1 cellular context compared by ENCODE assay signal in the genomic region with DNA sequence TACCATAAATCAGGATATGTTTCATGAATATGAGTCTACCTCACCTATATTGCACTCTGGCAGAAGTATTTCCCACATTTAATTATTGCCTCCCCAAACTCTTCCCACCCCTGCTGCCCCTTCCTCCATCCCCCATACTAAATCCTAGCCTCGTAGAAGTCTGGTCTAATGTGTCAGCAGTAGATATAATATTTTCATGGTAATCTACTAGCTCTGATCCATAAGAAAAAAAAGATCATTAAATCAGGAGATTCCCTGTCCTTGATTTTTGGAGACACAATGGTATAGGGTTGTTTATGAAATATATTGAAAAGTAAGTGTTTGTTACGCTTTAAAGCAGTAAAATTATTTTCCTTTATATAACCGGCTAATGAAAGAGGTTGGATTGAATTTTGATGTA.
TF ChIP-seq lines count a peak whose summit lies in the region.

No MANE protein-coding gene starts in this region.

TF ChIP-seq in A549, 52 proteins besides CTCF, POLR2A, EP300 and RAD21 (continued from another document):
- TF ChIP-seq, protein P1, sequence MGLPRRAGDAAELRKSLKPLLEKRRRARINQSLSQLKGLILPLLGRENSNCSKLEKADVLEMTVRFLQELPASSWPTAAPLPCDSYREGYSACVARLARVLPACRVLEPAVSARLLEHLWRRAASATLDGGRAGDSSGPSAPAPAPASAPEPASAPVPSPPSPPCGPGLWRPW (IDR thresholded peaks at IDR 0.05), result no peak
- TF ChIP-seq BHLHE40 (IDR thresholded peaks at IDR 0.05; ENCODE audit: low read depth, low read length), result no peak
- 0 out of 2 replicates have a peak, but pooled peaks have one; percentile 49 for TF ChIP-seq TP53 (CRISPR knock-in tag; IDR thresholded peaks at IDR 0.05)
- TF ChIP-seq ZNF302 (CRISPR knock-in tag; IDR thresholded peaks at IDR 0.05), result no peak
- TF ChIP-seq KDM1A (IDR thresholded peaks at IDR 0.05; ENCODE audit: low read depth), result no peak
- TF ChIP-seq, protein P2, sequence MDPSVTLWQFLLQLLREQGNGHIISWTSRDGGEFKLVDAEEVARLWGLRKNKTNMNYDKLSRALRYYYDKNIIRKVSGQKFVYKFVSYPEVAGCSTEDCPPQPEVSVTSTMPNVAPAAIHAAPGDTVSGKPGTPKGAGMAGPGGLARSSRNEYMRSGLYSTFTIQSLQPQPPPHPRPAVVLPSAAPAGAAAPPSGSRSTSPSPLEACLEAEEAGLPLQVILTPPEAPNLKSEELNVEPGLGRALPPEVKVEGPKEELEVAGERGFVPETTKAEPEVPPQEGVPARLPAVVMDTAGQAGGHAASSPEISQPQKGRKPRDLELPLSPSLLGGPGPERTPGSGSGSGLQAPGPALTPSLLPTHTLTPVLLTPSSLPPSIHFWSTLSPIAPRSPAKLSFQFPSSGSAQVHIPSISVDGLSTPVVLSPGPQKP (IDR thresholded peaks at IDR 0.05; ENCODE audit: low read depth, low read length), result no peak
- TF ChIP-seq, protein P3, sequence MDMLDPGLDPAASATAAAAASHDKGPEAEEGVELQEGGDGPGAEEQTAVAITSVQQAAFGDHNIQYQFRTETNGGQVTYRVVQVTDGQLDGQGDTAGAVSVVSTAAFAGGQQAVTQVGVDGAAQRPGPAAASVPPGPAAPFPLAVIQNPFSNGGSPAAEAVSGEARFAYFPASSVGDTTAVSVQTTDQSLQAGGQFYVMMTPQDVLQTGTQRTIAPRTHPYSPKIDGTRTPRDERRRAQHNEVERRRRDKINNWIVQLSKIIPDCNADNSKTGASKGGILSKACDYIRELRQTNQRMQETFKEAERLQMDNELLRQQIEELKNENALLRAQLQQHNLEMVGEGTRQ (IDR thresholded peaks at IDR 0.05), result no peak
- no peak for TF ChIP-seq SMC3 (IDR thresholded peaks at IDR 0.05)
- TF ChIP-seq CEBPB (IDR thresholded peaks at IDR 0.05), result no peak
